ENCODE assay signal across 1 cellular context in the genomic region with DNA sequence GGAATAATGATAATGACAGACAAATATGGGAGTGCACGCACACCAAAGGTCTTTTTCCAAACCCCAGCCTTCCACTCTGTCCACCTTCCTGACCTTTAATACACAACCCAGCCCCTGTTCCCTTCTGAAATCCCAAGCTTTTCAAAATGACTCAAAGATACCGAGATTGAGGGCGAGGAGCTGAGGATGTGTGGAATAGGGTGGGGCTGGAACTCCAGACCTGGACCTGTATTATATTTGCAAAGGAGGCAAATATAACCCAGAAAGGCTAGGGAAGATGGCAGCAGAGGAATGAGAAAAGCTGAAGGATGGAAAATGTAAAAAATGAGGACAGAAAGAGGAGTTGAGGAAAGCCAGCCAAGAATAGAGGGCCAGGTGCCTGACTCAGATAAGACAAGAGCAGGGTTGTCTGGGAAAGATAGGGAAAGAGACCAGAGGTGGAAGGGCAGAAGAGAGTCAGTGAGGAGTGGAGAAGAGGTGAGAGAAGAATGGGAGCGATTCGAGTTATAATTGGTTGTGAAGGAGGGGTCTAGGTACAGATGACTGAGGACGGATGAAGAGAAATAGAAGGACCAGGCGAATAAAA.
A peak's percentile ranks its signal among the peaks of the same experiment; 100 is the strongest.
TF ChIP-seq lines count a peak whose summit lies in the region.

No MANE protein-coding gene starts in this region.

TF ChIP-seq in K562, 482 proteins besides CTCF, POLR2A, EP300 and RAD21 (continued from another document and continues in another):
- no peak for TF ChIP-seq MCM2 (IDR thresholded peaks at IDR 0.05; ENCODE audit: low read depth)
- no peak for TF ChIP-seq XRCC3 (IDR thresholded peaks at IDR 0.05)
- TF ChIP-seq SREBF1 (IDR thresholded peaks at IDR 0.05; ENCODE audit: borderline replicate concordance, low read depth, low read length), result no peak
- no peak for TF ChIP-seq SAFB (IDR thresholded peaks at IDR 0.05; ENCODE audit: borderline replicate concordance, low read depth, low read length)
- TF ChIP-seq ZNF239 (CRISPR knock-in tag; IDR thresholded peaks at IDR 0.05), result no peak
- peak; percentile 70 for TF ChIP-seq KHSRP (IDR thresholded peaks at IDR 0.05)
- no peak for TF ChIP-seq POU5F1 (IDR thresholded peaks at IDR 0.05; ENCODE audit: borderline replicate concordance, low read depth, low read length, partially characterized antibody)
- peak; percentile 63 for TF ChIP-seq EP400 (IDR thresholded peaks at IDR 0.05)
- TF ChIP-seq SLC30A9 (CRISPR knock-in tag; IDR thresholded peaks at IDR 0.05), result no peak
- TF ChIP-seq, protein P1, sequence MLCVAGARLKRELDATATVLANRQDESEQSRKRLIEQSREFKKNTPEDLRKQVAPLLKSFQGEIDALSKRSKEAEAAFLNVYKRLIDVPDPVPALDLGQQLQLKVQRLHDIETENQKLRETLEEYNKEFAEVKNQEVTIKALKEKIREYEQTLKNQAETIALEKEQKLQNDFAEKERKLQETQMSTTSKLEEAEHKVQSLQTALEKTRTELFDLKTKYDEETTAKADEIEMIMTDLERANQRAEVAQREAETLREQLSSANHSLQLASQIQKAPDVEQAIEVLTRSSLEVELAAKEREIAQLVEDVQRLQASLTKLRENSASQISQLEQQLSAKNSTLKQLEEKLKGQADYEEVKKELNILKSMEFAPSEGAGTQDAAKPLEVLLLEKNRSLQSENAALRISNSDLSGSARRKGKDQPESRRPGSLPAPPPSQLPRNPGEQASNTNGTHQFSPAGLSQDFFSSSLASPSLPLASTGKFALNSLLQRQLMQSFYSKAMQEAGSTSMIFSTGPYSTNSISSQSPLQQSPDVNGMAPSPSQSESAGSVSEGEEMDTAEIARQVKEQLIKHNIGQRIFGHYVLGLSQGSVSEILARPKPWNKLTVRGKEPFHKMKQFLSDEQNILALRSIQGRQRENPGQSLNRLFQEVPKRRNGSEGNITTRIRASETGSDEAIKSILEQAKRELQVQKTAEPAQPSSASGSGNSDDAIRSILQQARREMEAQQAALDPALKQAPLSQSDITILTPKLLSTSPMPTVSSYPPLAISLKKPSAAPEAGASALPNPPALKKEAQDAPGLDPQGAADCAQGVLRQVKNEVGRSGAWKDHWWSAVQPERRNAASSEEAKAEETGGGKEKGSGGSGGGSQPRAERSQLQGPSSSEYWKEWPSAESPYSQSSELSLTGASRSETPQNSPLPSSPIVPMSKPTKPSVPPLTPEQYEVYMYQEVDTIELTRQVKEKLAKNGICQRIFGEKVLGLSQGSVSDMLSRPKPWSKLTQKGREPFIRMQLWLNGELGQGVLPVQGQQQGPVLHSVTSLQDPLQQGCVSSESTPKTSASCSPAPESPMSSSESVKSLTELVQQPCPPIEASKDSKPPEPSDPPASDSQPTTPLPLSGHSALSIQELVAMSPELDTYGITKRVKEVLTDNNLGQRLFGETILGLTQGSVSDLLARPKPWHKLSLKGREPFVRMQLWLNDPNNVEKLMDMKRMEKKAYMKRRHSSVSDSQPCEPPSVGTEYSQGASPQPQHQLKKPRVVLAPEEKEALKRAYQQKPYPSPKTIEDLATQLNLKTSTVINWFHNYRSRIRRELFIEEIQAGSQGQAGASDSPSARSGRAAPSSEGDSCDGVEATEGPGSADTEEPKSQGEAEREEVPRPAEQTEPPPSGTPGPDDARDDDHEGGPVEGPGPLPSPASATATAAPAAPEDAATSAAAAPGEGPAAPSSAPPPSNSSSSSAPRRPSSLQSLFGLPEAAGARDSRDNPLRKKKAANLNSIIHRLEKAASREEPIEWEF (CRISPR knock-in tag; IDR thresholded peaks at IDR 0.05), result no peak
- no peak for TF ChIP-seq ZNF696 (CRISPR knock-in tag; conservative IDR thresholded peaks at IDR 0.05)
- TF ChIP-seq CBFA2T2 (conservative IDR thresholded peaks at IDR 0.05), result peak; percentile 96
- TF ChIP-seq PML (IDR thresholded peaks at IDR 0.05; ENCODE audit: low read length), result peak; percentile 83
- peak; percentile 95 for TF ChIP-seq PHB2 (IDR thresholded peaks at IDR 0.05; ENCODE audit: low read depth)
- no peak for TF ChIP-seq ZSCAN32 (CRISPR knock-in tag; IDR thresholded peaks at IDR 0.05)
- peak; percentile 84 for TF ChIP-seq NR2C1 (IDR thresholded peaks at IDR 0.05)
- peak; percentile 59 for TF ChIP-seq NR2C1 (tag; IDR thresholded peaks at IDR 0.05)
- TF ChIP-seq ZKSCAN3 (CRISPR knock-in tag; IDR thresholded peaks at IDR 0.05), result no peak
- no peak for TF ChIP-seq KAT8 (IDR thresholded peaks at IDR 0.05; ENCODE audit: low read depth)
- no peak for TF ChIP-seq CXXC5 (CRISPR knock-in tag; IDR thresholded peaks at IDR 0.05)
- no peak for TF ChIP-seq ZFP36 (IDR thresholded peaks at IDR 0.05; ENCODE audit: low read depth, low read length, partially characterized antibody)
- no peak for TF ChIP-seq U2AF2 (optimal IDR thresholded peaks at IDR 0.05; ENCODE audit: low read depth, low read length)
- TF ChIP-seq ZNF668 (CRISPR knock-in tag; IDR thresholded peaks at IDR 0.05), result no peak
- TF ChIP-seq SIX5 (IDR thresholded peaks at IDR 0.05; ENCODE audit: borderline replicate concordance in 1 of 2, insufficient read depth in 1 of 2, low read depth in 1 of 2, low read length in 2 of 2), result no peak
- TF ChIP-seq MAFK (IDR thresholded peaks at IDR 0.05; ENCODE audit: low read length), result 0 out of 2 replicates have a peak, but pooled peaks have one; percentile 2
- no peak for TF ChIP-seq EZH2 (IDR thresholded peaks at IDR 0.05; ENCODE audit: borderline replicate concordance, low read depth, low read length)
- TF ChIP-seq HDAC6 (IDR thresholded peaks at IDR 0.05; ENCODE audit: low read depth, low read length), result no peak
- TF ChIP-seq RBM15 (IDR thresholded peaks at IDR 0.05; ENCODE audit: insufficient read depth, low read length), result no peak
- no peak for TF ChIP-seq PHF8 (IDR thresholded peaks at IDR 0.05; ENCODE audit: borderline replicate concordance, low read length)
- TF ChIP-seq KLF13 (tag; IDR thresholded peaks at IDR 0.05; ENCODE audit: borderline replicate concordance, low read depth), result no peak
- peak; percentile 87 to 92; a peak in 3 of 4 replicates for TF ChIP-seq ARNT (IDR thresholded peaks at IDR 0.05)
- no peak for TF ChIP-seq ZBTB1 (CRISPR knock-in tag; IDR thresholded peaks at IDR 0.05; ENCODE audit: borderline replicate concordance, low read depth)
- TF ChIP-seq, protein P2, sequence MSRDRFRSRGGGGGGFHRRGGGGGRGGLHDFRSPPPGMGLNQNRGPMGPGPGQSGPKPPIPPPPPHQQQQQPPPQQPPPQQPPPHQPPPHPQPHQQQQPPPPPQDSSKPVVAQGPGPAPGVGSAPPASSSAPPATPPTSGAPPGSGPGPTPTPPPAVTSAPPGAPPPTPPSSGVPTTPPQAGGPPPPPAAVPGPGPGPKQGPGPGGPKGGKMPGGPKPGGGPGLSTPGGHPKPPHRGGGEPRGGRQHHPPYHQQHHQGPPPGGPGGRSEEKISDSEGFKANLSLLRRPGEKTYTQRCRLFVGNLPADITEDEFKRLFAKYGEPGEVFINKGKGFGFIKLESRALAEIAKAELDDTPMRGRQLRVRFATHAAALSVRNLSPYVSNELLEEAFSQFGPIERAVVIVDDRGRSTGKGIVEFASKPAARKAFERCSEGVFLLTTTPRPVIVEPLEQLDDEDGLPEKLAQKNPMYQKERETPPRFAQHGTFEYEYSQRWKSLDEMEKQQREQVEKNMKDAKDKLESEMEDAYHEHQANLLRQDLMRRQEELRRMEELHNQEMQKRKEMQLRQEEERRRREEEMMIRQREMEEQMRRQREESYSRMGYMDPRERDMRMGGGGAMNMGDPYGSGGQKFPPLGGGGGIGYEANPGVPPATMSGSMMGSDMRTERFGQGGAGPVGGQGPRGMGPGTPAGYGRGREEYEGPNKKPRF (IDR thresholded peaks at IDR 0.05; ENCODE audit: low read depth, low read length), result no peak
- TF ChIP-seq, protein P3, sequence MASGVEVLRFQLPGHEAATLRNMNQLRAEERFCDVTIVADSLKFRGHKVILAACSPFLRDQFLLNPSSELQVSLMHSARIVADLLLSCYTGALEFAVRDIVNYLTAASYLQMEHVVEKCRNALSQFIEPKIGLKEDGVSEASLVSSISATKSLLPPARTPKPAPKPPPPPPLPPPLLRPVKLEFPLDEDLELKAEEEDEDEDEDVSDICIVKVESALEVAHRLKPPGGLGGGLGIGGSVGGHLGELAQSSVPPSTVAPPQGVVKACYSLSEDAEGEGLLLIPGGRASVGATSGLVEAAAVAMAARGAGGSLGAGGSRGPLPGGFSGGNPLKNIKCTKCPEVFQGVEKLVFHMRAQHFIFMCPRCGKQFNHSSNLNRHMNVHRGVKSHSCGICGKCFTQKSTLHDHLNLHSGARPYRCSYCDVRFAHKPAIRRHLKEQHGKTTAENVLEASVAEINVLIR (CRISPR knock-in tag; IDR thresholded peaks at IDR 0.05), result no peak
- TF ChIP-seq, protein P4, sequence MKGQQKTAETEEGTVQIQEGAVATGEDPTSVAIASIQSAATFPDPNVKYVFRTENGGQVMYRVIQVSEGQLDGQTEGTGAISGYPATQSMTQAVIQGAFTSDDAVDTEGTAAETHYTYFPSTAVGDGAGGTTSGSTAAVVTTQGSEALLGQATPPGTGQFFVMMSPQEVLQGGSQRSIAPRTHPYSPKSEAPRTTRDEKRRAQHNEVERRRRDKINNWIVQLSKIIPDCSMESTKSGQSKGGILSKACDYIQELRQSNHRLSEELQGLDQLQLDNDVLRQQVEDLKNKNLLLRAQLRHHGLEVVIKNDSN (CRISPR knock-in tag; IDR thresholded peaks at IDR 0.05), result no peak
- TF ChIP-seq POLR2AphosphoS2 (IDR thresholded peaks at IDR 0.05; ENCODE audit: low read length), result no peak
- no peak for TF ChIP-seq TRIM28 (IDR thresholded peaks at IDR 0.05)
- TF ChIP-seq ZKSCAN8 (CRISPR knock-in tag; IDR thresholded peaks at IDR 0.05), result no peak
- TF ChIP-seq FOXM1 (IDR thresholded peaks at IDR 0.05; ENCODE audit: low read depth), result peak; percentile 92
- no peak for TF ChIP-seq FOXM1 (CRISPR knock-in tag; IDR thresholded peaks at IDR 0.05; ENCODE audit: low read depth)
- TF ChIP-seq ZNF347 (CRISPR knock-in tag; IDR thresholded peaks at IDR 0.05; ENCODE audit: low read depth), result no peak
- TF ChIP-seq, protein P5, sequence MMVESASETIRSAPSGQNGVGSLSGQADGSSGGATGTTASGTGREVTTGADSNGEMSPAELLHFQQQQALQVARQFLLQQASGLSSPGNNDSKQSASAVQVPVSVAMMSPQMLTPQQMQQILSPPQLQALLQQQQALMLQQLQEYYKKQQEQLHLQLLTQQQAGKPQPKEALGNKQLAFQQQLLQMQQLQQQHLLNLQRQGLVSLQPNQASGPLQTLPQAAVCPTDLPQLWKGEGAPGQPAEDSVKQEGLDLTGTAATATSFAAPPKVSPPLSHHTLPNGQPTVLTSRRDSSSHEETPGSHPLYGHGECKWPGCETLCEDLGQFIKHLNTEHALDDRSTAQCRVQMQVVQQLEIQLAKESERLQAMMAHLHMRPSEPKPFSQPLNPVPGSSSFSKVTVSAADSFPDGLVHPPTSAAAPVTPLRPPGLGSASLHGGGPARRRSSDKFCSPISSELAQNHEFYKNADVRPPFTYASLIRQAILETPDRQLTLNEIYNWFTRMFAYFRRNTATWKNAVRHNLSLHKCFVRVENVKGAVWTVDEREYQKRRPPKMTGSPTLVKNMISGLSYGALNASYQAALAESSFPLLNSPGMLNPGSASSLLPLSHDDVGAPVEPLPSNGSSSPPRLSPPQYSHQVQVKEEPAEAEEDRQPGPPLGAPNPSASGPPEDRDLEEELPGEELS (CRISPR knock-in tag; IDR thresholded peaks at IDR 0.05; ENCODE audit: borderline replicate concordance), result no peak
- TF ChIP-seq NCOA4 (IDR thresholded peaks at IDR 0.05; ENCODE audit: partially characterized antibody), result peak; percentile 66
- TF ChIP-seq TEAD1 (CRISPR knock-in tag; IDR thresholded peaks at IDR 0.05), result no peak
- no peak for TF ChIP-seq ZZZ3 (IDR thresholded peaks at IDR 0.05)
- TF ChIP-seq ZNF146 (CRISPR knock-in tag; IDR thresholded peaks at IDR 0.05; ENCODE audit: unreplicated experiment), result no peak
- peak; percentile 96 for TF ChIP-seq EHMT2 (IDR thresholded peaks at IDR 0.05)
- TF ChIP-seq, protein P6, sequence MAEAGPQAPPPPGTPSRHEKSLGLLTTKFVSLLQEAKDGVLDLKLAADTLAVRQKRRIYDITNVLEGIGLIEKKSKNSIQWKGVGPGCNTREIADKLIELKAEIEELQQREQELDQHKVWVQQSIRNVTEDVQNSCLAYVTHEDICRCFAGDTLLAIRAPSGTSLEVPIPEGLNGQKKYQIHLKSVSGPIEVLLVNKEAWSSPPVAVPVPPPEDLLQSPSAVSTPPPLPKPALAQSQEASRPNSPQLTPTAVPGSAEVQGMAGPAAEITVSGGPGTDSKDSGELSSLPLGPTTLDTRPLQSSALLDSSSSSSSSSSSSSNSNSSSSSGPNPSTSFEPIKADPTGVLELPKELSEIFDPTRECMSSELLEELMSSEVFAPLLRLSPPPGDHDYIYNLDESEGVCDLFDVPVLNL (CRISPR knock-in tag; IDR thresholded peaks at IDR 0.05; ENCODE audit: low read depth), result no peak
- TF ChIP-seq, protein P7, sequence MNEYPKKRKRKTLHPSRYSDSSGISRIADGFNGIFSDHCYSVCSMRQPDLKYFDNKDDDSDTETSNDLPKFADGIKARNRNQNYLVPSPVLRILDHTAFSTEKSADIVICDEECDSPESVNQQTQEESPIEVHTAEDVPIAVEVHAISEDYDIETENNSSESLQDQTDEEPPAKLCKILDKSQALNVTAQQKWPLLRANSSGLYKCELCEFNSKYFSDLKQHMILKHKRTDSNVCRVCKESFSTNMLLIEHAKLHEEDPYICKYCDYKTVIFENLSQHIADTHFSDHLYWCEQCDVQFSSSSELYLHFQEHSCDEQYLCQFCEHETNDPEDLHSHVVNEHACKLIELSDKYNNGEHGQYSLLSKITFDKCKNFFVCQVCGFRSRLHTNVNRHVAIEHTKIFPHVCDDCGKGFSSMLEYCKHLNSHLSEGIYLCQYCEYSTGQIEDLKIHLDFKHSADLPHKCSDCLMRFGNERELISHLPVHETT (CRISPR knock-in tag; conservative IDR thresholded peaks at IDR 0.05 in 1 of 2, IDR thresholded peaks at IDR 0.05 in 1 of 2), result no peak
- peak; percentile 42; the same call in 1 of the 2 replicates for TF ChIP-seq MYBL2 (IDR thresholded peaks at IDR 0.05; ENCODE audit: low read depth)
- no peak for TF ChIP-seq MYBL2 (CRISPR knock-in tag; IDR thresholded peaks at IDR 0.05; ENCODE audit: borderline replicate concordance)
- TF ChIP-seq, protein P8, sequence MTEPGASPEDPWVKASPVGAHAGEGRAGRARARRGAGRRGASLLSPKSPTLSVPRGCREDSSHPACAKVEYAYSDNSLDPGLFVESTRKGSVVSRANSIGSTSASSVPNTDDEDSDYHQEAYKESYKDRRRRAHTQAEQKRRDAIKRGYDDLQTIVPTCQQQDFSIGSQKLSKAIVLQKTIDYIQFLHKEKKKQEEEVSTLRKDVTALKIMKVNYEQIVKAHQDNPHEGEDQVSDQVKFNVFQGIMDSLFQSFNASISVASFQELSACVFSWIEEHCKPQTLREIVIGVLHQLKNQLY (CRISPR knock-in tag; conservative IDR thresholded peaks at IDR 0.05), result no peak
- TF ChIP-seq RFX1 (IDR thresholded peaks at IDR 0.05), result no peak
- TF ChIP-seq ZNF197 (CRISPR knock-in tag; IDR thresholded peaks at IDR 0.05; ENCODE audit: low read depth), result no peak
- no peak for TF ChIP-seq KAT7 (CRISPR knock-in tag; IDR thresholded peaks at IDR 0.05; ENCODE audit: borderline replicate concordance)
- no peak for TF ChIP-seq ETV5 (CRISPR knock-in tag; IDR thresholded peaks at IDR 0.05; ENCODE audit: low read depth)
- 0 out of 2 replicates have a peak, but pooled peaks have one; percentile 61 for TF ChIP-seq OTX1 (CRISPR knock-in tag; IDR thresholded peaks at IDR 0.05)
- no peak for TF ChIP-seq ZNF695 (CRISPR knock-in tag; IDR thresholded peaks at IDR 0.05)
- 0 out of 2 replicates have a peak, but pooled peaks have one; percentile 32 for TF ChIP-seq NFATC3 (IDR thresholded peaks at IDR 0.05)
- TF ChIP-seq ZNF324 (CRISPR knock-in tag; IDR thresholded peaks at IDR 0.05), result no peak
- no peak for TF ChIP-seq XRCC4 (IDR thresholded peaks at IDR 0.05; ENCODE audit: extremely low read depth, insufficient read depth, insufficient read length)
- TF ChIP-seq MEF2A (IDR thresholded peaks at IDR 0.05; ENCODE audit: control insufficient read depth, low read depth, low read length), result peak; percentile 81
- no peak for TF ChIP-seq ZNF444 (CRISPR knock-in tag; IDR thresholded peaks at IDR 0.05)
